Comparison of ENCODE assay signal across 1 cellular context in the genomic region with DNA sequence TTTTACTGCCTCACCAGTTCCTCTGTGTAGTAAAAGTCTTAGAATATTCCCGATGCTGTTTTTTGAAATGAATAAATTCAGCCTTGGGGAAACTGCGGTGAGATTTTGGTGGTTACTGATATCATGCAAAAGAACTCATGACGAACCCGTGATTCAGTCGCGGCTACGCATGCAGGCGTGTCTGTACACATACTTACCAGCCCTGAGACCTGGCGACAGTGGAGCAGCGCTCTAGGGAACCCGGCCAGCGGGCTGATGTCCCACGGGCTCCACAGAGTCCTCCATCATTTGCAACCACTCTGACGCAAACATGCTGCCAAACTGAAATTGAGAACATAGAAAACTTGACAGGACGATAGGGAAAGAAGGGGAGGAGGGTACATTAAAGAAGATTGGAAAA.
TF ChIP-seq lines count a peak whose summit lies in the region.

No MANE protein-coding gene starts in this region.

TF ChIP-seq in H1, 55 proteins besides CTCF, POLR2A, EP300 and RAD21 (continued from another document):
- TF ChIP-seq, protein P1, sequence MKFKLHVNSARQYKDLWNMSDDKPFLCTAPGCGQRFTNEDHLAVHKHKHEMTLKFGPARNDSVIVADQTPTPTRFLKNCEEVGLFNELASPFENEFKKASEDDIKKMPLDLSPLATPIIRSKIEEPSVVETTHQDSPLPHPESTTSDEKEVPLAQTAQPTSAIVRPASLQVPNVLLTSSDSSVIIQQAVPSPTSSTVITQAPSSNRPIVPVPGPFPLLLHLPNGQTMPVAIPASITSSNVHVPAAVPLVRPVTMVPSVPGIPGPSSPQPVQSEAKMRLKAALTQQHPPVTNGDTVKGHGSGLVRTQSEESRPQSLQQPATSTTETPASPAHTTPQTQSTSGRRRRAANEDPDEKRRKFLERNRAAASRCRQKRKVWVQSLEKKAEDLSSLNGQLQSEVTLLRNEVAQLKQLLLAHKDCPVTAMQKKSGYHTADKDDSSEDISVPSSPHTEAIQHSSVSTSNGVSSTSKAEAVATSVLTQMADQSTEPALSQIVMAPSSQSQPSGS (IDR thresholded peaks at IDR 0.05; ENCODE audit: low read length), result no peak
- no peak for TF ChIP-seq CBX8 (IDR thresholded peaks at IDR 0.05; ENCODE audit: borderline replicate concordance, low read depth, low read length)
- TF ChIP-seq EZH2 (IDR thresholded peaks at IDR 0.05; ENCODE audit: low read depth, low read length, severe bottlenecking), result no peak
- TF ChIP-seq TAF7 (optimal IDR thresholded peaks at IDR 0.05; ENCODE audit: borderline replicate concordance, low read depth, low read length), result no peak
- TF ChIP-seq, protein P2, sequence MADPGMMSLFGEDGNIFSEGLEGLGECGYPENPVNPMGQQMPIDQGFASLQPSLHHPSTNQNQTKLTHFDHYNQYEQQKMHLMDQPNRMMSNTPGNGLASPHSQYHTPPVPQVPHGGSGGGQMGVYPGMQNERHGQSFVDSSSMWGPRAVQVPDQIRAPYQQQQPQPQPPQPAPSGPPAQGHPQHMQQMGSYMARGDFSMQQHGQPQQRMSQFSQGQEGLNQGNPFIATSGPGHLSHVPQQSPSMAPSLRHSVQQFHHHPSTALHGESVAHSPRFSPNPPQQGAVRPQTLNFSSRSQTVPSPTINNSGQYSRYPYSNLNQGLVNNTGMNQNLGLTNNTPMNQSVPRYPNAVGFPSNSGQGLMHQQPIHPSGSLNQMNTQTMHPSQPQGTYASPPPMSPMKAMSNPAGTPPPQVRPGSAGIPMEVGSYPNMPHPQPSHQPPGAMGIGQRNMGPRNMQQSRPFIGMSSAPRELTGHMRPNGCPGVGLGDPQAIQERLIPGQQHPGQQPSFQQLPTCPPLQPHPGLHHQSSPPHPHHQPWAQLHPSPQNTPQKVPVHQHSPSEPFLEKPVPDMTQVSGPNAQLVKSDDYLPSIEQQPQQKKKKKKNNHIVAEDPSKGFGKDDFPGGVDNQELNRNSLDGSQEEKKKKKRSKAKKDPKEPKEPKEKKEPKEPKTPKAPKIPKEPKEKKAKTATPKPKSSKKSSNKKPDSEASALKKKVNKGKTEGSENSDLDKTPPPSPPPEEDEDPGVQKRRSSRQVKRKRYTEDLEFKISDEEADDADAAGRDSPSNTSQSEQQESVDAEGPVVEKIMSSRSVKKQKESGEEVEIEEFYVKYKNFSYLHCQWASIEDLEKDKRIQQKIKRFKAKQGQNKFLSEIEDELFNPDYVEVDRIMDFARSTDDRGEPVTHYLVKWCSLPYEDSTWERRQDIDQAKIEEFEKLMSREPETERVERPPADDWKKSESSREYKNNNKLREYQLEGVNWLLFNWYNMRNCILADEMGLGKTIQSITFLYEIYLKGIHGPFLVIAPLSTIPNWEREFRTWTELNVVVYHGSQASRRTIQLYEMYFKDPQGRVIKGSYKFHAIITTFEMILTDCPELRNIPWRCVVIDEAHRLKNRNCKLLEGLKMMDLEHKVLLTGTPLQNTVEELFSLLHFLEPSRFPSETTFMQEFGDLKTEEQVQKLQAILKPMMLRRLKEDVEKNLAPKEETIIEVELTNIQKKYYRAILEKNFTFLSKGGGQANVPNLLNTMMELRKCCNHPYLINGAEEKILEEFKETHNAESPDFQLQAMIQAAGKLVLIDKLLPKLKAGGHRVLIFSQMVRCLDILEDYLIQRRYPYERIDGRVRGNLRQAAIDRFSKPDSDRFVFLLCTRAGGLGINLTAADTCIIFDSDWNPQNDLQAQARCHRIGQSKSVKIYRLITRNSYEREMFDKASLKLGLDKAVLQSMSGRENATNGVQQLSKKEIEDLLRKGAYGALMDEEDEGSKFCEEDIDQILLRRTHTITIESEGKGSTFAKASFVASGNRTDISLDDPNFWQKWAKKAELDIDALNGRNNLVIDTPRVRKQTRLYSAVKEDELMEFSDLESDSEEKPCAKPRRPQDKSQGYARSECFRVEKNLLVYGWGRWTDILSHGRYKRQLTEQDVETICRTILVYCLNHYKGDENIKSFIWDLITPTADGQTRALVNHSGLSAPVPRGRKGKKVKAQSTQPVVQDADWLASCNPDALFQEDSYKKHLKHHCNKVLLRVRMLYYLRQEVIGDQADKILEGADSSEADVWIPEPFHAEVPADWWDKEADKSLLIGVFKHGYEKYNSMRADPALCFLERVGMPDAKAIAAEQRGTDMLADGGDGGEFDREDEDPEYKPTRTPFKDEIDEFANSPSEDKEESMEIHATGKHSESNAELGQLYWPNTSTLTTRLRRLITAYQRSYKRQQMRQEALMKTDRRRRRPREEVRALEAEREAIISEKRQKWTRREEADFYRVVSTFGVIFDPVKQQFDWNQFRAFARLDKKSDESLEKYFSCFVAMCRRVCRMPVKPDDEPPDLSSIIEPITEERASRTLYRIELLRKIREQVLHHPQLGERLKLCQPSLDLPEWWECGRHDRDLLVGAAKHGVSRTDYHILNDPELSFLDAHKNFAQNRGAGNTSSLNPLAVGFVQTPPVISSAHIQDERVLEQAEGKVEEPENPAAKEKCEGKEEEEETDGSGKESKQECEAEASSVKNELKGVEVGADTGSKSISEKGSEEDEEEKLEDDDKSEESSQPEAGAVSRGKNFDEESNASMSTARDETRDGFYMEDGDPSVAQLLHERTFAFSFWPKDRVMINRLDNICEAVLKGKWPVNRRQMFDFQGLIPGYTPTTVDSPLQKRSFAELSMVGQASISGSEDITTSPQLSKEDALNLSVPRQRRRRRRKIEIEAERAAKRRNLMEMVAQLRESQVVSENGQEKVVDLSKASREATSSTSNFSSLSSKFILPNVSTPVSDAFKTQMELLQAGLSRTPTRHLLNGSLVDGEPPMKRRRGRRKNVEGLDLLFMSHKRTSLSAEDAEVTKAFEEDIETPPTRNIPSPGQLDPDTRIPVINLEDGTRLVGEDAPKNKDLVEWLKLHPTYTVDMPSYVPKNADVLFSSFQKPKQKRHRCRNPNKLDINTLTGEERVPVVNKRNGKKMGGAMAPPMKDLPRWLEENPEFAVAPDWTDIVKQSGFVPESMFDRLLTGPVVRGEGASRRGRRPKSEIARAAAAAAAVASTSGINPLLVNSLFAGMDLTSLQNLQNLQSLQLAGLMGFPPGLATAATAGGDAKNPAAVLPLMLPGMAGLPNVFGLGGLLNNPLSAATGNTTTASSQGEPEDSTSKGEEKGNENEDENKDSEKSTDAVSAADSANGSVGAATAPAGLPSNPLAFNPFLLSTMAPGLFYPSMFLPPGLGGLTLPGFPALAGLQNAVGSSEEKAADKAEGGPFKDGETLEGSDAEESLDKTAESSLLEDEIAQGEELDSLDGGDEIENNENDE (IDR thresholded peaks at IDR 0.05; ENCODE audit: insufficient replicate concordance, low read length), result no peak
- TF ChIP-seq KDM1A (IDR thresholded peaks at IDR 0.05; ENCODE audit: borderline replicate concordance, low read length), result no peak
- no peak for TF ChIP-seq KDM5A (IDR thresholded peaks at IDR 0.05; ENCODE audit: low read length)
- no peak for TF ChIP-seq JUN (IDR thresholded peaks at IDR 0.05; ENCODE audit: low read depth, low read length)
- TF ChIP-seq, protein P3, sequence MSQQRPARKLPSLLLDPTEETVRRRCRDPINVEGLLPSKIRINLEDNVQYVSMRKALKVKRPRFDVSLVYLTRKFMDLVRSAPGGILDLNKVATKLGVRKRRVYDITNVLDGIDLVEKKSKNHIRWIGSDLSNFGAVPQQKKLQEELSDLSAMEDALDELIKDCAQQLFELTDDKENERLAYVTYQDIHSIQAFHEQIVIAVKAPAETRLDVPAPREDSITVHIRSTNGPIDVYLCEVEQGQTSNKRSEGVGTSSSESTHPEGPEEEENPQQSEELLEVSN (IDR thresholded peaks at IDR 0.05), result no peak
- no peak for TF ChIP-seq TBP (IDR thresholded peaks at IDR 0.05; ENCODE audit: low read depth, low read length)
- TF ChIP-seq MAFK (IDR thresholded peaks at IDR 0.05; ENCODE audit: low read depth, low read length), result no peak
- no peak for TF ChIP-seq BACH1 (IDR thresholded peaks at IDR 0.05; ENCODE audit: low read length)
TF ChIP-seq in H1: peak in this region for 0.
